ENCODE assay signal across 16 cellular contexts in the genomic region with DNA sequence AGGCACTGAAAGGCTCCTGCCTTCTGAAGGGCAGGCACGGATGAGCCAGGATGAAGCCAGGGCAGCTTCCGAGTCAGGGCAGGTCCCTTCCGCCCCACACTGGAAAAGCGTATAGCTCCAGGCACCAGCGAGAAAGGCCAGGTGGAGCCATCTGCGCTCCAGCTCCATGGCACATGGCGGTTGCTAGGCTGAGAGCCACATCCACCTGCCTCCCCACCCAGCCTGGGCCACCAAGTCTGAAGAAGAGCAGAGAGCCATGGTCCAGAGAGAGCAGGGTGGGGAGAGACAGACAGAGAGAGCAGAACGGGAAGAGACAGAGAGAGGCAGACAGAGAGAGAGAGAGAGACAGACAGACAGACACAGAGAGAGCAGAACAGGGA. TPM values are rescaled to one million over a fixed set of nuclear protein-coding genes. Genes with fewer than 3 reads are reported as not detected.
DNase-seq lines count a peak whose midpoint lies in the region; ATAC-seq and TF ChIP-seq lines count a peak whose summit lies in the region.
"Had no signal": no experiment of that assay in that cellular context is flagged by ENCODE, and none has a peak within 500 bp of the region (broad histone marks: within the 10 kb centered on the region; RNA-seq: fewer than 3 reads in every experiment).

No MANE protein-coding gene starts in this region.

- POLR2A ChIA-PET in MCF 10A (lab: Yijun Ruan, JAX): interaction anchor here (0.6 kb wide), 1 partner anchor 271 kb away, joined by 3 read pairs; no protein-coding TSS in a partner anchor

- no peak overlapping the region for H3K4me2 ChIP-seq in mammary epithelial cell (ENCODE audit: insufficient read depth, low read depth, low read length)

- H3K4me1 ChIP-seq in mammary epithelial cell (ENCODE audit: insufficient read depth, low read length): peaks cover 6% of the 10 kb centered on the region

- intact Hi-C loops in mammary epithelial cell (cut with micrococcal nuclease) (no loop called here), MCF 10A (cut with micrococcal nuclease) (no loop called here)

- H3K9me3 ChIP-seq in mammary epithelial cell (replicated peaks; ENCODE audit: insufficient read depth, low read length): no peaks in the 10 kb centered on the region

- no peaks in the 10 kb centered on the region for H3K9me3 Mint-ChIP-seq in MCF 10A (ENCODE audit: unreplicated experiment)
- no peaks in the 10 kb centered on the region for H3K9me3 Mint-ChIP-seq in stimulated activated effector memory CD8-positive, alpha-beta T cell treated with anti-CD3 and anti-CD28 coated beads, Interleukin-12 subunit alpha, Interleukin-12 subunit beta, amount 100 ng/mL, for 72 hours
- H3K9me3 Mint-ChIP-seq: brain; naive thymus-derived CD8-positive, alpha-beta T cell had no signal

- TF ChIP-seq CTCF in mammary epithelial cell (conservative IDR thresholded peaks at IDR 0.05 in 1 of 2, IDR thresholded peaks at IDR 0.05 in 1 of 2; ENCODE audit: extremely low read depth in 1 of 2, insufficient read depth in 1 of 2, low read depth in 1 of 2, low read length in 2 of 2) (no peak), MCF 10A (IDR thresholded peaks at IDR 0.05; ENCODE audit: unreplicated experiment) (no peak), GM10266 (IDR thresholded peaks at IDR 0.05; ENCODE audit: control insufficient read depth, insufficient read depth, low read depth, missing control alignments) (no peak)

- H3K27me3 ChIP-seq in mammary epithelial cell (ENCODE audit: insufficient read depth, low read length): no peaks in the 10 kb centered on the region

- H3K4me1 Mint-ChIP-seq in MCF 10A (ENCODE audit: insufficient read depth, unreplicated experiment): no peaks in the 10 kb centered on the region
- H3K4me1 Mint-ChIP-seq in stimulated activated effector memory CD8-positive, alpha-beta T cell treated with anti-CD3 and anti-CD28 coated beads, Interleukin-12 subunit alpha, Interleukin-12 subunit beta, amount 100 ng/mL, for 72 hours: peaks cover 7% of the 10 kb centered on the region

- CTCF ChIA-PET in mammary epithelial cell (lab: Charles Lee; ENCODE audit: low non-redundant PET) (no interaction called here), MCF 10A (lab: Yijun Ruan, JAX) (no interaction called here)

- H3K36me3 ChIP-seq in mammary epithelial cell (ENCODE audit: insufficient read depth, low read length): no peaks in the 10 kb centered on the region

- dilution Hi-C loops in mammary epithelial cell (cut with HindIII; ENCODE audit: low sequenced_read_pairs): no loop called here

- H3K27ac ChIP-seq in mammary epithelial cell (ENCODE audit: insufficient read depth, low read depth, low read length): no peak overlapping the region

- in situ Hi-C loops in mammary epithelial cell (cut with MboI; ENCODE audit: low sequenced_read_pairs in 2 of 2): no loop called here

- no peaks in the 10 kb centered on the region for H4K20me1 ChIP-seq in mammary epithelial cell (ENCODE audit: insufficient read depth, low read length)

- H3K27me3 Mint-ChIP-seq in MCF 10A (ENCODE audit: insufficient read depth, unreplicated experiment): no peaks in the 10 kb centered on the region

- no peaks in the 10 kb centered on the region for H3K79me2 ChIP-seq in mammary epithelial cell (ENCODE audit: insufficient read depth, low read length)

- H3K9ac ChIP-seq in mammary epithelial cell (ENCODE audit: insufficient read depth, low read length): no peak overlapping the region

- no peak overlapping the region for H3K27ac Mint-ChIP-seq in MCF 10A (ENCODE audit: low read depth, unreplicated experiment)
- no peak overlapping the region for H3K27ac Mint-ChIP-seq in stimulated activated effector memory CD8-positive, alpha-beta T cell treated with anti-CD3 and anti-CD28 coated beads, Interleukin-12 subunit alpha, Interleukin-12 subunit beta, amount 100 ng/mL, for 72 hours
- H3K27ac Mint-ChIP-seq: brain; naive thymus-derived CD8-positive, alpha-beta T cell; T-helper 17 cell had no signal

- no peak overlapping the region for H3K4me3 Mint-ChIP-seq in MCF 10A (ENCODE audit: unreplicated experiment)
- no peak overlapping the region for H3K4me3 Mint-ChIP-seq in stimulated activated effector memory CD8-positive, alpha-beta T cell treated with anti-CD3 and anti-CD28 coated beads, Interleukin-12 subunit alpha, Interleukin-12 subunit beta, amount 100 ng/mL, for 72 hours
- H3K4me3 Mint-ChIP-seq: brain; naive thymus-derived CD8-positive, alpha-beta T cell; T-helper 17 cell had no signal

- ATAC-seq in SK-N-SH treated with all-trans-retinoic acid at 6 μM for 48 hours (peak; percentile 30), HG03135 (IDR thresholded peaks at IDR 0.05; ENCODE audit: unreplicated experiment) (no peak)
- peak; percentile 38 for ATAC-seq in stimulated activated effector memory CD8-positive, alpha-beta T cell treated with anti-CD3 and anti-CD28 coated beads, Interleukin-12 subunit alpha, Interleukin-12 subunit beta, amount 100 ng/mL, for 72 hours
- ATAC-seq: T-helper 17 cell had no signal

- H3K36me3 Mint-ChIP-seq in MCF 10A (ENCODE audit: insufficient read depth, unreplicated experiment): no peaks in the 10 kb centered on the region
- H3K36me3 Mint-ChIP-seq in stimulated activated effector memory CD8-positive, alpha-beta T cell treated with anti-CD3 and anti-CD28 coated beads, Interleukin-12 subunit alpha, Interleukin-12 subunit beta, amount 100 ng/mL, for 72 hours: no peaks in the 10 kb centered on the region
- H3K36me3 Mint-ChIP-seq: brain; naive thymus-derived CD8-positive, alpha-beta T cell had no signal

- BruUV-seq in mammary epithelial cell (replicated peaks; lab: Mats Ljungman, UMichigan) (no TSS peak), MCF 10A (replicated peaks; lab: Mats Ljungman, UMichigan) (no TSS peak)

- 18% methylated on average over 8 of the region's 8 CpGs for WGBS in mammary epithelial cell (ENCODE audit: low coverage, missing lambda C conversion rate)

- DNase-seq in mammary epithelial cell (peak; percentile 26), MCF 10A (ENCODE audit: unreplicated experiment) (no peak), GM10266 (ENCODE audit: extremely low spot score) (no peak)
- no peak for DNase-seq in stimulated activated effector memory CD8-positive, alpha-beta T cell treated with anti-CD3 and anti-CD28 coated beads, Interleukin-12 subunit alpha, Interleukin-12 subunit beta, amount 100 ng/mL, for 72 hours (ENCODE audit: low spot score in 2 of 2)
- DNase-seq: activated CD4-positive, alpha-beta T cell treated with anti-CD3 and anti-CD28 coated beads, Interleukin-2, amount 50 U/mL, for 1 hour; activated gamma-delta T cell; effector CD4-positive, alpha-beta T cell; kidney; NCI-H1105 treated with DMSO at 0.1 percent for 48 hours; OCI-M1; right cardiac atrium; T-helper 17 cell had no signal

- H2AFZ ChIP-seq in mammary epithelial cell (ENCODE audit: low read depth, low read length): peak overlapping the region; percentile 67

- no peak overlapping the region for H3K4me3 ChIP-seq in mammary epithelial cell (replicated peaks in 1 of 3; ENCODE audit: insufficient read depth in 1 of 3, low read depth in 2 of 3, low read length in 3 of 3)

TF ChIP-seq in SK-N-SH treated with all-trans-retinoic acid at 6 μM for 48 hours, 23 proteins besides CTCF, POLR2A, EP300 and RAD21 (continues in another document):
- TF ChIP-seq, protein P1, sequence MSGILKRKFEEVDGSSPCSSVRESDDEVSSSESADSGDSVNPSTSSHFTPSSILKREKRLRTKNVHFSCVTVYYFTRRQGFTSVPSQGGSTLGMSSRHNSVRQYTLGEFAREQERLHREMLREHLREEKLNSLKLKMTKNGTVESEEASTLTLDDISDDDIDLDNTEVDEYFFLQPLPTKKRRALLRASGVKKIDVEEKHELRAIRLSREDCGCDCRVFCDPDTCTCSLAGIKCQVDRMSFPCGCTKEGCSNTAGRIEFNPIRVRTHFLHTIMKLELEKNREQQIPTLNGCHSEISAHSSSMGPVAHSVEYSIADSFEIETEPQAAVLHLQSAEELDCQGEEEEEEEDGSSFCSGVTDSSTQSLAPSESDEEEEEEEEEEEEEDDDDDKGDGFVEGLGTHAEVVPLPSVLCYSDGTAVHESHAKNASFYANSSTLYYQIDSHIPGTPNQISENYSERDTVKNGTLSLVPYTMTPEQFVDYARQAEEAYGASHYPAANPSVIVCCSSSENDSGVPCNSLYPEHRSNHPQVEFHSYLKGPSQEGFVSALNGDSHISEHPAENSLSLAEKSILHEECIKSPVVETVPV (CRISPR knock-in tag; IDR thresholded peaks at IDR 0.05): no peak
- TF ChIP-seq, protein P2, sequence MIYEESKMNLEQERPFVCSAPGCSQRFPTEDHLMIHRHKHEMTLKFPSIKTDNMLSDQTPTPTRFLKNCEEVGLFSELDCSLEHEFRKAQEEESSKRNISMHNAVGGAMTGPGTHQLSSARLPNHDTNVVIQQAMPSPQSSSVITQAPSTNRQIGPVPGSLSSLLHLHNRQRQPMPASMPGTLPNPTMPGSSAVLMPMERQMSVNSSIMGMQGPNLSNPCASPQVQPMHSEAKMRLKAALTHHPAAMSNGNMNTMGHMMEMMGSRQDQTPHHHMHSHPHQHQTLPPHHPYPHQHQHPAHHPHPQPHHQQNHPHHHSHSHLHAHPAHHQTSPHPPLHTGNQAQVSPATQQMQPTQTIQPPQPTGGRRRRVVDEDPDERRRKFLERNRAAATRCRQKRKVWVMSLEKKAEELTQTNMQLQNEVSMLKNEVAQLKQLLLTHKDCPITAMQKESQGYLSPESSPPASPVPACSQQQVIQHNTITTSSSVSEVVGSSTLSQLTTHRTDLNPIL (CRISPR knock-in tag; IDR thresholded peaks at IDR 0.05; ENCODE audit: low read depth): no peak
- TF ChIP-seq ARNTL (CRISPR knock-in tag; IDR thresholded peaks at IDR 0.05; ENCODE audit: borderline replicate concordance, low read depth): no peak
- TF ChIP-seq TCF4 (CRISPR knock-in tag; IDR thresholded peaks at IDR 0.05; ENCODE audit: borderline replicate concordance): no peak
- TF ChIP-seq ZFP3 (CRISPR knock-in tag; IDR thresholded peaks at IDR 0.05): no peak
- TF ChIP-seq PPARA (CRISPR knock-in tag; IDR thresholded peaks at IDR 0.05; ENCODE audit: borderline replicate concordance): no peak
- no peak for TF ChIP-seq ZNF565 (CRISPR knock-in tag; conservative IDR thresholded peaks at IDR 0.05; ENCODE audit: low read depth)
- TF ChIP-seq RARB (CRISPR knock-in tag; IDR thresholded peaks at IDR 0.05): no peak

RNA-seq across cellular contexts. Expression of a gene that starts 5.3 kb away (rescaled TPM):
- total RNA-seq in mammary epithelial cell: 10 to 100 TPM in 1 of 2 donors, 1 to 10 TPM in 1; 3.5 to 16.8 TPM
- 6.0 TPM for polyA plus RNA-seq in mammary epithelial cell
- 3.7 TPM for polyA minus RNA-seq in mammary epithelial cell
- 4.3 and 5.1 TPM in 2 replicates for total RNA-seq in MCF 10A (2022)

RNA-seq across cellular contexts. Expression of a gene that starts 19.9 kb away (rescaled TPM):
- total RNA-seq in mammary epithelial cell (100 to 1,000 TPM in 1 of 2 donors, 10 to 100 TPM in 1; 77.5 to 125 TPM), MCF 10A (2022) (97.4 and 104 TPM in 2 replicates)
- polyA plus RNA-seq in mammary epithelial cell: 110 TPM
- 105 TPM for polyA minus RNA-seq in mammary epithelial cell

RNA-seq across cellular contexts. Expression of a gene that starts 20.7 kb away (rescaled TPM):
- 10 to 100 TPM; 44.8 to 48.5 TPM for total RNA-seq in mammary epithelial cell
- polyA plus RNA-seq in mammary epithelial cell: 10.0 TPM
- 2.8 TPM for polyA minus RNA-seq in mammary epithelial cell
- total RNA-seq in MCF 10A (2022): 46.4 and 61.3 TPM in 2 replicates

RNA-seq across cellular contexts. Expression of a gene that starts 37.4 kb away (rescaled TPM):
- total RNA-seq in mammary epithelial cell: 1 to 10 TPM; 1.0 to 2.3 TPM
- polyA plus RNA-seq in mammary epithelial cell: not detected
- polyA minus RNA-seq in mammary epithelial cell: not detected
- 1.4 and 1.7 TPM in 2 replicates for total RNA-seq in MCF 10A (2022)

RNA-seq across cellular contexts. Expression of a gene that starts 54.2 kb away (rescaled TPM):
- total RNA-seq in mammary epithelial cell: 1 to 10 TPM in 1 of 2 donors, under 1 TPM in 1; 0.67 to 1.1 TPM
- 0.36 TPM for polyA plus RNA-seq in mammary epithelial cell
- polyA minus RNA-seq in mammary epithelial cell: not detected
- 3.6 and 5.5 TPM in 2 replicates for total RNA-seq in MCF 10A (2022)
- polyA plus RNA-seq: naive thymus-derived CD8-positive, alpha-beta T cell had no signal
